In the genomic region with DNA sequence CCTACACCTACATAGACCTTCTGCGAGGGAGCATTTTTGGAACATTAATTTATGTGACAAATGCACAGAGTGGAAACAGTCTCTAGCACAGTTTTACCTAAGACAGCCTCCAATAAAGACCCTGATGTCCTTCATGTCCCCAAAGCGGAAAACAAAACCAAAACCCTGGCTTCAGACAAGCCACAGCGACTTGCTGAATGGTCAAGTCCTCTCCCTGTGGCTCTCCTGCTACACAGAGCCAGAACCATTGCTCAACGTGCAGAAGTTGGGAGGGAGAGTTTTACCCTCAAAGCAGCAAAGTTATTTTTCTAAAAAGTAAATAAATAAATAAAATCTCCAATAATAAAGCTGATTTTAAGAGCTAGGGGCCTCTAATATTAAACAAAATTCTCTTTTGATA, we compare ENCODE assay signal across 31 cellular contexts.
"Had no signal": no experiment of that assay in that cellular context is flagged by ENCODE, and none has a peak within 500 bp of the region (broad histone marks: within the 10 kb centered on the region; RNA-seq: fewer than 3 reads in every experiment).

No MANE protein-coding gene starts in this region.

- H3K36me3 ChIP-seq: adrenal gland, ascending aorta, brain microvascular endothelial cell, breast epithelium, cardiac muscle cell had no signal

- H3K4me1 ChIP-seq: adrenal gland, ascending aorta, body of pancreas, breast epithelium had no signal

- DNase-seq: activated effector memory CD4-positive, alpha-beta T cell treated with anti-CD3 and anti-CD28 coated beads, Interleukin-2, amount 50 U/mL, for 16 hours; activated effector memory CD4-positive, alpha-beta T cell treated with Interleukin-2 at 50 U/mL for 16 hours; activated gamma-delta T cell; activated gamma-delta T cell treated with Interleukin-2 at 50 U/mL for 16 hours; activated naive CD4-positive, alpha-beta T cell; activated naive CD4-positive, alpha-beta T cell treated with anti-CD3 and anti-CD28 coated beads for 36 hours; activated naive CD4-positive, alpha-beta T cell treated with anti-CD3 and anti-CD28 coated beads, Interleukin-2, amount 10 ng/mL, durations not matched to agents 7 days and 5 days; activated naive CD4-positive, alpha-beta T cell treated with anti-CD3 and anti-CD28 coated beads, Interleukin-2, amount 50 U/mL, for 16 hours; activated naive CD4-positive, alpha-beta T cell treated with Interleukin-2 at 50 U/mL for 16 hours; activated naive CD8-positive, alpha-beta T cell treated with anti-CD3 and anti-CD28 coated beads for 36 hours; activated naive CD8-positive, alpha-beta T cell treated with anti-CD3 and anti-CD28 coated beads, Interleukin-2, amount 10 ng/mL, durations not matched to agents 7 days and 5 days; activated naive CD8-positive, alpha-beta T cell treated with anti-CD3 and anti-CD28 coated beads, Interleukin-2, amount 50 U/mL, for 24 hours; activated T-cell treated with anti-CD3 and anti-CD28 coated beads, Interleukin-2, amount 50 U/mL, for 24 hours; activated T-cell treated with anti-CD3 and anti-CD28 coated beads, Interleukin-2, amount 50 U/mL, for 4 hours; activated T-cell treated with anti-CD3 and anti-CD28 coated beads, Interleukin-2, amount 50 U/mL, for 48 hours; activated T-cell treated with anti-CD3 and anti-CD28 coated beads, Interleukin-2, amount 50 U/mL, for 72 hours; adrenal gland; amniotic stem cell; amygdala; anterior cingulate cortex; aorta; body of pancreas; brain microvascular endothelial cell; caudate nucleus; central memory CD4-positive, alpha-beta T cell; cerebellar nuclear complex had no signal

- H3K27me3 ChIP-seq: adrenal gland, ascending aorta, body of pancreas, brain microvascular endothelial cell, breast epithelium, cardiac muscle cell had no signal

- H3K4me3 ChIP-seq: adrenal gland, ascending aorta, body of pancreas, breast epithelium, cardiac muscle cell had no signal

- H3K27ac ChIP-seq: adrenal gland, ascending aorta, body of pancreas, brain microvascular endothelial cell, breast epithelium, cardiac muscle cell had no signal

- H3K9me3 ChIP-seq: adrenal gland, ascending aorta, body of pancreas, breast epithelium had no signal

- ATAC-seq: activated naive CD4-positive, alpha-beta T cell treated with anti-CD3 and anti-CD28 coated beads, Interleukin-2, amount 50 U/mL, for 72 hours; activated naive CD8-positive, alpha-beta T cell treated with anti-CD3 and anti-CD28 coated beads, Interleukin-2, amount 50 U/mL, for 24 hours; activated T-cell treated with anti-CD3 and anti-CD28 coated beads, Interleukin-2, amount 50 U/mL, for 4 hours; activated T-cell treated with anti-CD3 and anti-CD28 coated beads, Interleukin-2, amount 50 U/mL, for 72 hours; activated T-helper 17 cell treated with anti-CD3 and anti-CD28 coated beads, Interleukin-2, amount 50 U/mL, for 72 hours; body of pancreas had no signal
